1 cellular context compared by ENCODE assay signal in genomic region chr19:45863840-45864628, GRCh38.
TF ChIP-seq lines count a peak whose summit lies in the region.

Gene FOXA3 (plus strand): TSS chr19:45864326. CDS start chr19:45864457, 131 bp downstream.

TF ChIP-seq in K562, 482 proteins besides CTCF, POLR2A, EP300 and RAD21 (continued from another document and continues in another):
- TF ChIP-seq ZZZ3 (IDR thresholded peaks at IDR 0.05) (no peak), SOX6 (IDR thresholded peaks at IDR 0.05) (no peak), BDP1 (IDR thresholded peaks at IDR 0.05; ENCODE audit: insufficient read depth, insufficient read length) (no peak), ZNF511 (CRISPR knock-in tag; IDR thresholded peaks at IDR 0.05) (0 out of 2 replicates have a peak, but pooled peaks have one; percentile 38), ARID3A (IDR thresholded peaks at IDR 0.05; ENCODE audit: borderline replicate concordance, low read depth, low read length) (no peak), POLR2H (tag; IDR thresholded peaks at IDR 0.05; ENCODE audit: low read depth) (no peak), ZMIZ1 (IDR thresholded peaks at IDR 0.05; ENCODE audit: low read depth in 2 of 2, low read length in 2 of 2) (no peak), ZNF224 (CRISPR knock-in tag; IDR thresholded peaks at IDR 0.05) (0 out of 2 replicates have a peak, but pooled peaks have one; percentile 33), ZNF398 (CRISPR knock-in tag; IDR thresholded peaks at IDR 0.05) (no peak), PATZ1 (CRISPR knock-in tag; IDR thresholded peaks at IDR 0.05; ENCODE audit: borderline replicate concordance) (no peak), ZNF561 (CRISPR knock-in tag; conservative IDR thresholded peaks at IDR 0.05) (no peak), HDAC3 (IDR thresholded peaks at IDR 0.05; ENCODE audit: borderline replicate concordance, partially characterized antibody) (no peak), ZNF695 (CRISPR knock-in tag; IDR thresholded peaks at IDR 0.05) (no peak), HMG20B (CRISPR knock-in tag; IDR thresholded peaks at IDR 0.05) (no peak), KDM5B (IDR thresholded peaks at IDR 0.05; ENCODE audit: insufficient replicate concordance, low read depth, low read length) (peak; percentile 48), HCFC1 (IDR thresholded peaks at IDR 0.05; ENCODE audit: low read depth, low read length) (peak; percentile 58), TCF15 (CRISPR knock-in tag; IDR thresholded peaks at IDR 0.05) (no peak), NFE2 (IDR thresholded peaks at IDR 0.05; ENCODE audit: low read depth) (no peak), MYBL2 (IDR thresholded peaks at IDR 0.05; ENCODE audit: low read depth) (no peak), MYBL2 (CRISPR knock-in tag; IDR thresholded peaks at IDR 0.05; ENCODE audit: borderline replicate concordance) (no peak), ZNF445 (CRISPR knock-in tag; IDR thresholded peaks at IDR 0.05; ENCODE audit: low read depth) (no peak), TSC22D4 (tag; IDR thresholded peaks at IDR 0.05) (no peak), ZKSCAN3 (CRISPR knock-in tag; IDR thresholded peaks at IDR 0.05) (no peak), GABPA (tag; conservative IDR thresholded peaks at IDR 0.05; ENCODE audit: low read depth) (no peak), ZHX1 (conservative IDR thresholded peaks at IDR 0.05; ENCODE audit: low read length) (no peak), FOXJ3 (CRISPR knock-in tag; IDR thresholded peaks at IDR 0.05) (no peak), ETS1 (conservative IDR thresholded peaks at IDR 0.05; ENCODE audit: control insufficient read depth, low read depth, low read length) (no peak), LARP7 (IDR thresholded peaks at IDR 0.05) (no peak), CTBP1 (IDR thresholded peaks at IDR 0.05; ENCODE audit: borderline replicate concordance) (peak; percentile 52), SIX5 (IDR thresholded peaks at IDR 0.05; ENCODE audit: borderline replicate concordance in 1 of 2, insufficient read depth in 1 of 2, low read depth in 1 of 2, low read length in 2 of 2) (no peak; a peak in 1 of 4 replicates), SIRT6 (IDR thresholded peaks at IDR 0.05; ENCODE audit: low read depth, low read length) (no peak), MTF1 (CRISPR knock-in tag; IDR thresholded peaks at IDR 0.05; ENCODE audit: borderline replicate concordance) (no peak), SP2 (IDR thresholded peaks at IDR 0.05; ENCODE audit: extremely low read depth, low read depth, low read length, poor library complexity, severe bottlenecking) (no peak), EHMT2 (IDR thresholded peaks at IDR 0.05) (no peak), ZNF408 (CRISPR knock-in tag; IDR thresholded peaks at IDR 0.05; ENCODE audit: low read depth) (no peak), HES1 (IDR thresholded peaks at IDR 0.05; ENCODE audit: low read depth) (no peak), TFAP4 (CRISPR knock-in tag; IDR thresholded peaks at IDR 0.05; ENCODE audit: borderline replicate concordance) (peak; percentile 94), FOXA1 (IDR thresholded peaks at IDR 0.05; ENCODE audit: borderline replicate concordance) (no peak), NR2C2 (CRISPR knock-in tag; IDR thresholded peaks at IDR 0.05) (no peak), NR2C2 (tag; IDR thresholded peaks at IDR 0.05) (no peak), SIN3A (IDR thresholded peaks at IDR 0.05; ENCODE audit: borderline replicate concordance in 2 of 2, control insufficient read depth in 1 of 2, low read depth in 2 of 2, low read length in 2 of 2) (no peak), SAFB (IDR thresholded peaks at IDR 0.05; ENCODE audit: borderline replicate concordance, low read depth, low read length) (no peak), SMAD2 (IDR thresholded peaks at IDR 0.05; ENCODE audit: low read depth, low read length) (no peak), ZNF785 (CRISPR knock-in tag; IDR thresholded peaks at IDR 0.05) (no peak), KHSRP (IDR thresholded peaks at IDR 0.05) (no peak), FIP1L1 (IDR thresholded peaks at IDR 0.05; ENCODE audit: low read depth, low read length, poor library complexity, severe bottlenecking) (peak; percentile 31), SP1 (CRISPR knock-in tag; IDR thresholded peaks at IDR 0.05) (no peak), ZNF384 (IDR thresholded peaks at IDR 0.05; ENCODE audit: low read depth, low read length) (peak; percentile 41; the same call in 1 of the 2 replicates), CLOCK (CRISPR knock-in tag; IDR thresholded peaks at IDR 0.05; ENCODE audit: borderline replicate concordance) (no peak)
